ENCODE assay signal across 20 cellular contexts in genomic region chr7:47102442-47102841, GRCh38.
"Had no signal": no experiment of that assay in that cellular context is flagged by ENCODE, and none has a peak within 500 bp of the region (broad histone marks: within the 10 kb centered on the region; RNA-seq: fewer than 3 reads in every experiment).

No MANE protein-coding gene starts in this region.

- H3K36me3 ChIP-seq: ascending aorta, colonic mucosa, left lung, upper lobe of right lung, WERI-Rb-1 had no signal

- H3K4me3 ChIP-seq: ascending aorta, colonic mucosa, left lung, upper lobe of right lung had no signal

- H3K27ac ChIP-seq: ascending aorta, colonic mucosa, epithelial cell of prostate, left lung, upper lobe of right lung, WERI-Rb-1 had no signal

- H3K4me1 ChIP-seq: ascending aorta, colonic mucosa, left lung, upper lobe of right lung had no signal

- H3K9me3 ChIP-seq: ascending aorta, colonic mucosa, left lung, upper lobe of right lung had no signal

- DNase-seq: activated CD4-positive, alpha-beta T cell treated with anti-CD3 and anti-CD28 coated beads for 1 hour; activated CD8-positive, alpha-beta memory T cell treated with anti-CD3 and anti-CD28 coated beads for 24 hours; activated CD8-positive, alpha-beta memory T cell treated with anti-CD3 and anti-CD28 coated beads, Interleukin-2, amount 50 U/mL, for 48 hours; activated effector memory CD4-positive, alpha-beta T cell treated with Interleukin-2 at 50 U/mL for 16 hours; activated T-cell treated with anti-CD3 and anti-CD28 coated beads, Interleukin-2, amount 50 U/mL, for 48 hours; colonic mucosa; endodermal cell; foreskin melanocyte; glutamatergic neuron; left lung; mammary epithelial cell; nephron progenitor cell; occipital lobe; stimulated activated CD4-positive, alpha-beta T cell treated with anti-CD3 and anti-CD28 coated beads, Interleukin-1b, Interleukin-23, amount 100 ng/mL, for 48 hours; stimulated activated CD8-positive, alpha-beta memory T cell treated with anti-CD3 and anti-CD28 coated beads, Interleukin-4, amount 100 ng/mL, for 48 hours; stimulated activated naive CD4-positive, alpha-beta T cell; upper lobe of right lung; WERI-Rb-1 had no signal

- H3K27me3 ChIP-seq: ascending aorta, colonic mucosa, left lung, upper lobe of right lung had no signal
